Comparison of ENCODE assay signal across 1 cellular context in genomic region chr5:146339715-146340259, GRCh38.
TF ChIP-seq lines count a peak whose summit lies in the region.

No MANE protein-coding gene starts in this region.

TF ChIP-seq in K562, 482 proteins besides CTCF, POLR2A, EP300 and RAD21:
- TF ChIP-seq CEBPG (CRISPR knock-in tag; IDR thresholded peaks at IDR 0.05): 0 out of 2 replicates have a peak, but pooled peaks have one; percentile 19
- TF ChIP-seq CEBPG (tag; conservative IDR thresholded peaks at IDR 0.05 in 1 of 2, IDR thresholded peaks at IDR 0.05 in 1 of 2): no peak
- TF ChIP-seq ATF3 (IDR thresholded peaks at IDR 0.05): no peak
- TF ChIP-seq ATF3 (CRISPR knock-in tag; conservative IDR thresholded peaks at IDR 0.05): no peak
